In genomic region chr5:179559280-179560252, GRCh38 we compare ENCODE assay signal across 8 cellular contexts. TPM values are rescaled to one million over a fixed set of nuclear protein-coding genes. Genes with fewer than 3 reads are reported as not detected.
DNase-seq lines count a peak whose midpoint lies in the region; ATAC-seq and TF ChIP-seq lines count a peak whose summit lies in the region.

No MANE protein-coding gene starts in this region.

- no peaks in the 10 kb centered on the region for H3K9me3 Mint-ChIP-seq in natural killer cell
- no peaks in the 10 kb centered on the region for H3K9me3 Mint-ChIP-seq in stimulated activated naive B cell treated with anti-CD40 and anti-IgM and Interleukin-4, amounts not matched to agents 10 μg/mL and 1 μg/mL and 100 μg/mL, for 72 hours

- no peaks in the 10 kb centered on the region for H3K9me3 ChIP-seq in OCI-LY3 (ENCODE audit: insufficient read depth, low read length)

- H3K4me3 ChIP-seq in OCI-LY3 (ENCODE audit: low read length) = peak overlapping the region; percentile 85
- peak overlapping the region; percentile 75 for H3K4me3 ChIP-seq in fibroblast of pulmonary artery (replicated peaks; ENCODE audit: low read depth, low read length)

- H3K79me2 ChIP-seq in OCI-LY3 (ENCODE audit: low read length) = peaks cover 33% of the 10 kb centered on the region

- peak overlapping the region; percentile 89 to 95 for H3K27ac Mint-ChIP-seq in natural killer cell
- peak overlapping the region; percentile 88 for H3K27ac Mint-ChIP-seq in stimulated activated naive B cell treated with anti-CD40 and anti-IgM and Interleukin-4, amounts not matched to agents 10 μg/mL and 1 μg/mL and 100 μg/mL, for 72 hours

- TF ChIP-seq CTCF in OCI-LY3 (IDR thresholded peaks at IDR 0.05; ENCODE audit: low read depth, low read length) = no peak
- TF ChIP-seq CTCF in fibroblast of pulmonary artery (IDR thresholded peaks at IDR 0.05; ENCODE audit: low read length, missing control alignments) = no peak
- no peak for TF ChIP-seq CTCF in natural killer cell (IDR thresholded peaks at IDR 0.05)

- no peaks in the 10 kb centered on the region for H4K20me1 ChIP-seq in OCI-LY3 (ENCODE audit: insufficient read depth, low read length)

- ATAC-seq in GM19328 (IDR thresholded peaks at IDR 0.05; ENCODE audit: unreplicated experiment) (peak; percentile 99), HG03520 (IDR thresholded peaks at IDR 0.05; ENCODE audit: unreplicated experiment) (peak; percentile 97), natural killer cell (peak; percentile 99 to 100 (median 100))
- peak; percentile 100 for ATAC-seq in stimulated activated naive B cell treated with anti-CD40 and anti-IgM and Interleukin-4, amounts not matched to agents 10 μg/mL and 1 μg/mL and 100 μg/mL, for 72 hours (replicated peaks)

- H3K27me3 ChIP-seq in OCI-LY3 (ENCODE audit: low read depth, low read length) = no peaks in the 10 kb centered on the region

- peak overlapping the region; percentile 98 for H3K4me2 ChIP-seq in OCI-LY3 (ENCODE audit: low read length)

- H3K4me1 ChIP-seq in OCI-LY3 (ENCODE audit: low read length) = peaks cover 9% of the 10 kb centered on the region; the same call in 1 of the 2 replicates

- peak overlapping the region; percentile 49; the same call in 1 of the 2 replicates for H2AFZ ChIP-seq in OCI-LY3 (ENCODE audit: low read depth, low read length)

- H3K4me1 Mint-ChIP-seq in natural killer cell = peaks cover 11% of the 10 kb centered on the region in 2 donors
- peaks cover 12 to 35% of the 10 kb centered on the region in 2 donors for H3K4me1 Mint-ChIP-seq in stimulated activated naive B cell treated with anti-CD40 and anti-IgM and Interleukin-4, amounts not matched to agents 10 μg/mL and 1 μg/mL and 100 μg/mL, for 72 hours

- intact Hi-C loops in natural killer cell (cut with micrococcal nuclease) = loop anchor here (1.0 to 10.0 kb wide), 4 partner anchors 8 to 935 kb away; partner anchors contain the start of genes CLK4, HNRNPH1 and MAML1

- H3K36me3 Mint-ChIP-seq in natural killer cell = no peaks in the 10 kb centered on the region
- H3K36me3 Mint-ChIP-seq in stimulated activated naive B cell treated with anti-CD40 and anti-IgM and Interleukin-4, amounts not matched to agents 10 μg/mL and 1 μg/mL and 100 μg/mL, for 72 hours = peaks cover 12 to 35% of the 10 kb centered on the region in 2 donors

- H3K27ac ChIP-seq in OCI-LY3 (ENCODE audit: low read length) = peak overlapping the region; percentile 49

- H3K27me3 Mint-ChIP-seq in natural killer cell (ENCODE audit: low read depth in 2 of 2) = no peaks in the 10 kb centered on the region
- no peaks in the 10 kb centered on the region for H3K27me3 Mint-ChIP-seq in stimulated activated naive B cell treated with anti-CD40 and anti-IgM and Interleukin-4, amounts not matched to agents 10 μg/mL and 1 μg/mL and 100 μg/mL, for 72 hours

- H3K9ac ChIP-seq in OCI-LY3 (ENCODE audit: low read length) = peak overlapping the region; percentile 76

- peak; percentile 99 for DNase-seq in Ammon's horn (ENCODE audit: low spot score)
- DNase-seq in activated effector memory CD4-positive, alpha-beta T cell treated with Interleukin-2 at 50 U/mL for 16 hours = peak; percentile 81
- peak; percentile 99 for DNase-seq in fibroblast of pulmonary artery (ENCODE audit: low read depth)
- DNase-seq in natural killer cell = peak; percentile 86
- peak; percentile 87 for DNase-seq in stimulated activated naive B cell treated with anti-CD40 and anti-IgM and Interleukin-4, amounts not matched to agents 10 μg/mL and 1 μg/mL and 100 μg/mL, for 72 hours

- peak overlapping the region; percentile 96 for H3K4me3 Mint-ChIP-seq in natural killer cell
- peak overlapping the region; percentile 84 to 92 for H3K4me3 Mint-ChIP-seq in stimulated activated naive B cell treated with anti-CD40 and anti-IgM and Interleukin-4, amounts not matched to agents 10 μg/mL and 1 μg/mL and 100 μg/mL, for 72 hours

- peaks cover 10% of the 10 kb centered on the region for H3K36me3 ChIP-seq in OCI-LY3 (replicated peaks; ENCODE audit: low read depth, low read length)

RNA-seq across cellular contexts. Expression of gene RUFY1, which starts 9.2 kb away (rescaled TPM):
- 10 to 100 TPM; 40.4 to 48.7 (median 46.6) TPM for total RNA-seq in natural killer cell

Comparison
In these comparisons a context has a peak if more than half of its experiments do, and no peak if none do; other contexts are left out.
1. Peak in every context shown above with its lines: DNase-seq, ATAC-seq, H3K4me3 ChIP-seq and H3K27ac ChIP-seq.